ENCODE assay signal across 22 cellular contexts in the genomic region with DNA sequence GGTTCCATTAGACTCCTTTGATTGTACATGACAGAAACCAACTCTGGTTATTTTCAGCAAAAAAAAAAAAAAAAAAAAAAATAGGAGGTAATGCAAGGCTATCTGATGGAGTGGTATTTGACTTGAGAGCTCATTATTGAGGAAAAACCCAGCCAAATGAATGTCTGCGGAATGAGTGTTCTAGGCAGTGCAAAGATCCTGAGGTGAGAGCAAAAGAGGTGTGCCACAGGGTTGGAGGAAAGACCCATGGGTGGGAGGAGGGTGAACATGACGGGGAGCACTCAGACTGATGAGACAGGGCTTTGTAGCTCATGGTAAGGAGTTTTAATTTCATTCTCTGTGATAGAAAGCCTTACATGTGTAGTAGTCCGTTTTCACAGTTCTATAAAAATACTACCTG.
DNase-seq lines count a peak whose midpoint lies in the region; ATAC-seq, FAIRE-seq and TF ChIP-seq lines count a peak whose summit lies in the region.
"Had no signal": no experiment of that assay in that cellular context is flagged by ENCODE, and none has a peak within 500 bp of the region (broad histone marks: within the 10 kb centered on the region; RNA-seq: fewer than 3 reads in every experiment).

No MANE protein-coding gene starts in this region.

- FAIRE-seq in HepG2 (lab: Jason Lieb, UNC), result no peak
- FAIRE-seq: H54 had no signal

- TF ChIP-seq POLR2A in HepG2 (IDR thresholded peaks at IDR 0.05; ENCODE audit: insufficient read depth in 1 of 2, low read depth in 2 of 2, low read length in 2 of 2), result no peak
- no peak for TF ChIP-seq POLR2A in right lobe of liver (IDR thresholded peaks at IDR 0.05)

- H3K27ac Mint-ChIP-seq in mesothelial cell of epicardium (peak overlapping the region; percentile 96), type B pancreatic cell (peak overlapping the region; percentile 94)
- H3K27ac Mint-ChIP-seq in activated T-helper 2 cell treated with anti-CD3 and anti-CD28 coated beads, Interferon-gamma antibody, Interleukin-2, Interleukin-4, amounts not matched to agents 10 μg/mL and 5 μg/mL and 100 μg/mL, durations not matched to agents 14 hours and 24 hours and 36 hours, result no peak overlapping the region
- H3K27ac Mint-ChIP-seq: CD14-positive monocyte had no signal

- H3K27ac ChIP-seq in HepG2 (ENCODE audit: extremely low read length, insufficient read depth, low read length) (no peak overlapping the region), right lobe of liver (no peak overlapping the region), SU-DHL-6 (ENCODE audit: low read depth, low read length) (peak overlapping the region; percentile 45)

- DNase-seq in HepG2 (ENCODE audit: low spot score) (no peak), right lobe of liver (no peak), mesothelial cell of epicardium (ENCODE audit: low spot score in 2 of 2, unreplicated experiment in 2 of 2) (no peak), type B pancreatic cell (ENCODE audit: extremely low spot score, unreplicated experiment) (no peak), globus pallidus (ENCODE audit: low spot score) (no peak)
- DNase-seq in activated T-helper 2 cell treated with anti-CD3 and anti-CD28 coated beads, Interferon-gamma antibody, Interleukin-2, Interleukin-4, amounts not matched to agents 10 μg/mL and 5 μg/mL and 100 μg/mL, durations not matched to agents 14 hours and 24 hours and 36 hours (ENCODE audit: low spot score), result no peak
- DNase-seq: AML-193; DMS79 treated with DMSO at 0.1 percent for 48 hours; IMR-90; Kasumi-1; MM.1S; NCI-H1092; NCI-H146; NCI-H2081; NCI-H446 treated with DMSO at 0.1 percent for 48 hours; NK-92 treated with Interleukin-12 subunit alpha and Interleukin-12 subunit beta, amount 100 ng/mL, for 24 hours; SHP77 treated with DMSO at 0.1 percent for 48 hours; SK-N-SH had no signal

- peaks cover 26% of the 10 kb centered on the region; the same call in 1 of the 2 replicates for H3F3A ChIP-seq in SU-DHL-6 (ENCODE audit: insufficient read depth)

- 38% methylated on average over 3 of the region's 3 CpGs for WGBS in HepG2 (ENCODE audit: low lambda C conversion rate)
- WGBS in right lobe of liver (ENCODE audit: insufficient coverage, low coverage, low lambda C conversion rate, missing lambda C conversion rate), result 94% methylated on average over 3 of the region's 3 CpGs

- no peak overlapping the region for H3K9ac ChIP-seq in HepG2 (ENCODE audit: insufficient read depth, low read depth, low read length)
- H3K9ac ChIP-seq in SU-DHL-6 (ENCODE audit: low read length), result no peak overlapping the region
- H3K9ac ChIP-seq: SK-N-SH had no signal

- H3K4me1 ChIP-seq in HepG2 (ENCODE audit: insufficient read depth, low read length) (no peaks in the 10 kb centered on the region), right lobe of liver (peaks cover 0 to 11% (median 2%) of the 10 kb centered on the region in 4 donors)

- no TSS peak for BruUV-seq in HepG2 (replicated peaks; lab: Mats Ljungman, UMichigan)

- TF ChIP-seq EP300 in HepG2 (IDR thresholded peaks at IDR 0.05; ENCODE audit: low read depth in 2 of 2, low read length in 2 of 2) (no peak), HepG2 (CRISPR knock-in tag; IDR thresholded peaks at IDR 0.05; ENCODE audit: borderline replicate concordance) (no peak)

- H3K9me3 Mint-ChIP-seq in mesothelial cell of epicardium (peaks cover 7% of the 10 kb centered on the region), type B pancreatic cell (peaks cover 10% of the 10 kb centered on the region)
- H3K9me3 Mint-ChIP-seq in activated T-helper 2 cell treated with anti-CD3 and anti-CD28 coated beads, Interferon-gamma antibody, Interleukin-2, Interleukin-4, amounts not matched to agents 10 μg/mL and 5 μg/mL and 100 μg/mL, durations not matched to agents 14 hours and 24 hours and 36 hours, result peaks cover 8% of the 10 kb centered on the region

- H3K4me3 ChIP-seq in HepG2 (replicated peaks in 1 of 3; ENCODE audit: insufficient read depth in 1 of 3, low read depth in 2 of 3, low read length in 3 of 3) (no peak overlapping the region), right lobe of liver (no peak overlapping the region), SU-DHL-6 (ENCODE audit: insufficient read depth, low read length, poor library complexity, severe bottlenecking) (no peak overlapping the region)

- POLR2A ChIA-PET in HepG2 (lab: Yijun Ruan, JAX), result no interaction called here

- H3K79me2 ChIP-seq in HepG2 (ENCODE audit: insufficient read depth, low read length), result no peaks in the 10 kb centered on the region
- H3K79me2 ChIP-seq in SU-DHL-6 (ENCODE audit: insufficient read depth, low read length), result no peaks in the 10 kb centered on the region

- no peaks in the 10 kb centered on the region for H3K27me3 Mint-ChIP-seq in mesothelial cell of epicardium (ENCODE audit: low read depth)
- no peaks in the 10 kb centered on the region for H3K27me3 Mint-ChIP-seq in type B pancreatic cell
- H3K27me3 Mint-ChIP-seq in activated T-helper 2 cell treated with anti-CD3 and anti-CD28 coated beads, Interferon-gamma antibody, Interleukin-2, Interleukin-4, amounts not matched to agents 10 μg/mL and 5 μg/mL and 100 μg/mL, durations not matched to agents 14 hours and 24 hours and 36 hours (ENCODE audit: low read depth), result no peaks in the 10 kb centered on the region

- H3K27me3 ChIP-seq in HepG2 (ENCODE audit: control insufficient read depth in 1 of 2, insufficient read depth in 2 of 2, low read length in 2 of 2), result no peaks in the 10 kb centered on the region
- H3K27me3 ChIP-seq in right lobe of liver, result no peaks in the 10 kb centered on the region
- H3K27me3 ChIP-seq in SU-DHL-6 (ENCODE audit: low read length), result no peaks in the 10 kb centered on the region

- ATAC-seq in HepG2, result no peak
- ATAC-seq in right lobe of liver, result no peak
- ATAC-seq in GM18870 (IDR thresholded peaks at IDR 0.05; ENCODE audit: unreplicated experiment), result no peak

- TF ChIP-seq CTCF in HepG2 (CRISPR knock-in tag; IDR thresholded peaks at IDR 0.05) (no peak), right lobe of liver (IDR thresholded peaks at IDR 0.05) (no peak), SU-DHL-6 (IDR thresholded peaks at IDR 0.05; ENCODE audit: insufficient read depth, low read length, poor library complexity, severe bottlenecking) (no peak), mesothelial cell of epicardium (IDR thresholded peaks at IDR 0.05; ENCODE audit: unreplicated experiment) (no peak), type B pancreatic cell (conservative IDR thresholded peaks at IDR 0.05) (no peak)

- H3K36me3 Mint-ChIP-seq in mesothelial cell of epicardium (peaks cover 10% of the 10 kb centered on the region), type B pancreatic cell (peaks cover 10% of the 10 kb centered on the region)
- peaks cover 10% of the 10 kb centered on the region for H3K36me3 Mint-ChIP-seq in activated T-helper 2 cell treated with anti-CD3 and anti-CD28 coated beads, Interferon-gamma antibody, Interleukin-2, Interleukin-4, amounts not matched to agents 10 μg/mL and 5 μg/mL and 100 μg/mL, durations not matched to agents 14 hours and 24 hours and 36 hours (ENCODE audit: low read depth)
- H3K36me3 Mint-ChIP-seq: CD14-positive monocyte had no signal

- H2AFZ ChIP-seq in HepG2 (ENCODE audit: low read length) (no peak overlapping the region), SU-DHL-6 (ENCODE audit: low read depth, low read length, severe bottlenecking) (no peak overlapping the region)

- H3K4me3 Mint-ChIP-seq in mesothelial cell of epicardium (no peak overlapping the region), type B pancreatic cell (no peak overlapping the region)
- H3K4me3 Mint-ChIP-seq in activated T-helper 2 cell treated with anti-CD3 and anti-CD28 coated beads, Interferon-gamma antibody, Interleukin-2, Interleukin-4, amounts not matched to agents 10 μg/mL and 5 μg/mL and 100 μg/mL, durations not matched to agents 14 hours and 24 hours and 36 hours (ENCODE audit: low read depth), result no peak overlapping the region
- H3K4me3 Mint-ChIP-seq: CD14-positive monocyte had no signal

- no peaks in the 10 kb centered on the region for H3K36me3 ChIP-seq in HepG2 (replicated peaks in 1 of 2; ENCODE audit: control insufficient read depth in 1 of 2, insufficient read depth in 2 of 2, low read length in 2 of 2)
- H3K36me3 ChIP-seq in right lobe of liver, result no peaks in the 10 kb centered on the region
- H3K36me3 ChIP-seq in SU-DHL-6 (ENCODE audit: low read length), result no peaks in the 10 kb centered on the region

- H3K9me2 ChIP-seq in SU-DHL-6 (replicated peaks; ENCODE audit: insufficient read depth, low read length), result no peaks in the 10 kb centered on the region
- H3K9me2 ChIP-seq: SK-N-SH had no signal

- CTCF ChIA-PET in HepG2 (lab: Yijun Ruan, JAX; ENCODE audit: low intra/inter-chr PET ratio, low total read pairs), result no interaction called here

- H3K9me3 ChIP-seq in HepG2 (ENCODE audit: low read length) (0 out of 2 replicates have a peak, but pooled peaks cover 10% of the 10 kb centered on the region), right lobe of liver (no peaks in the 10 kb centered on the region), SU-DHL-6 (ENCODE audit: insufficient read depth, low read length) (no peaks in the 10 kb centered on the region)
- H3K9me3 ChIP-seq: SK-N-SH had no signal

- intact Hi-C loops in HepG2 (cut with micrococcal nuclease; ENCODE audit: unreplicated experiment), result no loop called here
- intact Hi-C loops in right lobe of liver (cut with DNase I), result no loop called here
- intact Hi-C loops in activated T-helper 2 cell treated with anti-CD3 and anti-CD28 coated beads, Interferon-gamma antibody, Interleukin-2, Interleukin-4, amounts not matched to agents 10 μg/mL and 5 μg/mL and 100 μg/mL, durations not matched to agents 14 hours and 24 hours and 36 hours (cut with micrococcal nuclease), result no loop called here

- H3K4me2 ChIP-seq in HepG2 (ENCODE audit: low read depth, low read length) (no peak overlapping the region), SU-DHL-6 (ENCODE audit: low read depth, low read length, poor library complexity, severe bottlenecking) (peak overlapping the region; percentile 27)
- H3K4me2 ChIP-seq: SK-N-SH had no signal

- no peak for TF ChIP-seq RAD21 in HepG2 (CRISPR knock-in tag; IDR thresholded peaks at IDR 0.05)

- H3K4me1 Mint-ChIP-seq in mesothelial cell of epicardium (peaks cover 19% of the 10 kb centered on the region), type B pancreatic cell (ENCODE audit: unreplicated experiment) (peaks cover 21% of the 10 kb centered on the region)
- peaks cover 41% of the 10 kb centered on the region for H3K4me1 Mint-ChIP-seq in activated T-helper 2 cell treated with anti-CD3 and anti-CD28 coated beads, Interferon-gamma antibody, Interleukin-2, Interleukin-4, amounts not matched to agents 10 μg/mL and 5 μg/mL and 100 μg/mL, durations not matched to agents 14 hours and 24 hours and 36 hours (ENCODE audit: low read depth)

- in situ Hi-C loops in HepG2 (cut with HindIII; ENCODE audit: extremely low pct_ligation_motif_present, low pct_unique_long_range_greater_than_20kb), result no loop called here

- H4K20me1 ChIP-seq in HepG2 (ENCODE audit: insufficient read depth, low read length), result no peaks in the 10 kb centered on the region
- H4K20me1 ChIP-seq in SU-DHL-6 (ENCODE audit: low read depth, low read length), result no peaks in the 10 kb centered on the region

TF ChIP-seq in HepG2, 621 proteins besides CTCF, POLR2A, EP300 and RAD21:
- TF ChIP-seq ZNF263 (CRISPR knock-in tag; IDR thresholded peaks at IDR 0.05) (peak; percentile 49; the same call in 1 of the 2 replicates), HNRNPUL1 (IDR thresholded peaks at IDR 0.05; ENCODE audit: low read depth, low read length) (no peak)
